9 cellular contexts compared by ENCODE assay signal in the genomic region with DNA sequence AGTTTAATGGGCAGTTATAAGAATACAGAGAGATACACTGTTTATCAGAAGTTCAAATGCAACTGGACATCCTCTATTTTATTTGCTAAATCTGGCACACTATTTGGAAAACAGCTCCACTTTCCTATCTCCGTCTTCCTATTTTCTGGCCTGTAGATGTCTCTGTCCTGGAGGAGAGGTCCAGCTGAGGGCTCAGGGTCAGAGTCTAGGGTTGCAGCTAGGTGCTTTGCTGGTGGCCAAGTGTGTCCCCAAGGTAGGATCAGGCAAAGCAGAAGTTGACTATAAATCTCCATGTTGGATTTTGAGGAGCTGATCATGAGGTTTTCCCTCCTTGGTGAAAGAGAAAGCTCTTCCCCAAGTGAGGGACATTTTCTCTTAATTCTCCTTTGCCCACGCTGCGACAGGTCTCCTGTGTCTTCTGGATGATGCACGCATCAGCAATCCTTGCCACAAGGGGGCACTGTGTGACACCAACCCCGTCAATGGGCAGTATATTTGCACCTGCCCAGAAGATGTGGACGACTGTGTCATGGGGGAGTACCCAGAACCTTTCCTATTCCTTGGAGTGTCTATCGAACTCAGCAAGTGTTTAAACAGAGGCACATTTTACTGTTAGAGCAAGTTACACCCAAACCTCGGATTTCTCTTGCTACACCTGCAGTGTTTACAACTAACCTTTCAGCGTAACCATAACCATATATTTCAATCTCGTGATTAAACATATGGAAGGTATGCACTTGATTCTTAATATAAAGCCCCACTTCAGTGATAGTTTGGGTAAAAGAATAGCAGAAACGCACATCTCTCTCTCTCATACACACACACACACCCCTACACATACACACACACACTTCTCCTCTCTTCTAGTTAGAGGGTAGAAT. TPM values are rescaled to one million over a fixed set of nuclear protein-coding genes. Genes with fewer than 3 reads are reported as not detected.
DNase-seq lines count a peak whose midpoint lies in the region; ATAC-seq, FAIRE-seq and TF ChIP-seq lines count a peak whose summit lies in the region.
"Had no signal": no experiment of that assay in that cellular context is flagged by ENCODE, and none has a peak within 500 bp of the region (broad histone marks: within the 10 kb centered on the region; RNA-seq: fewer than 3 reads in every experiment).

No MANE protein-coding gene starts in this region.

- H3K36me3 ChIP-seq in GM23248 (ENCODE audit: low read depth) (no peaks in the 10 kb centered on the region), sigmoid colon (no peaks in the 10 kb centered on the region)

- in situ Hi-C loops in GM23248 (cut with MboI): no loop called here

- WGBS in GM23248 (ENCODE audit: low coverage in 1 of 2, low lambda C conversion rate in 2 of 2, missing lambda C conversion rate in 2 of 2), 2 experiments: 49 to 52% methylated on average over 11 of the region's 11 CpGs
- WGBS in sigmoid colon, 2 donors: 56 to 71% methylated on average over 11 of the region's 11 CpGs

- no peaks in the 10 kb centered on the region for H3K9me2 ChIP-seq in GM23248 (ENCODE audit: insufficient read depth)

- intact Hi-C loops in activated T-helper 2 cell treated with anti-CD3 and anti-CD28 coated beads, Interferon-gamma antibody, Interleukin-2, Interleukin-4, amounts not matched to agents 10 μg/mL and 5 μg/mL and 100 μg/mL, durations not matched to agents 14 hours and 24 hours and 36 hours (cut with micrococcal nuclease): no loop called here
- intact Hi-C loops in sigmoid colon (cut with DNase I): no loop called here

- TF ChIP-seq CTCF in C4-2B (conservative IDR thresholded peaks at IDR 0.05) (peak; percentile 94), glutamatergic neuron (IDR thresholded peaks at IDR 0.05; ENCODE audit: partially characterized antibody, unreplicated experiment) (peak; percentile 80), sigmoid colon (IDR thresholded peaks at IDR 0.05) (peak in 3 of 4 experiments; percentile 30 to 66 (median 37))

- no peak overlapping the region for H3K27ac ChIP-seq in C4-2B
- H3K27ac ChIP-seq in GM23248: no peak overlapping the region
- no peak overlapping the region for H3K27ac ChIP-seq in sigmoid colon
- H3K27ac ChIP-seq: skin epidermis had no signal

- no peaks in the 10 kb centered on the region for H3K9me3 ChIP-seq in GM23248 (ENCODE audit: low read depth)
- peaks cover 0 to 2% (median 0%) of the 10 kb centered on the region in 4 donors for H3K9me3 ChIP-seq in sigmoid colon

- no peaks in the 10 kb centered on the region for H4K20me1 ChIP-seq in GM23248 (ENCODE audit: insufficient read depth)

- TF ChIP-seq POLR2A in sigmoid colon (IDR thresholded peaks at IDR 0.05): no peak

- H3K4me1 Mint-ChIP-seq in activated T-helper 2 cell treated with anti-CD3 and anti-CD28 coated beads, Interferon-gamma antibody, Interleukin-2, Interleukin-4, amounts not matched to agents 10 μg/mL and 5 μg/mL and 100 μg/mL, durations not matched to agents 14 hours and 24 hours and 36 hours (ENCODE audit: low read depth): no peaks in the 10 kb centered on the region
- no peaks in the 10 kb centered on the region for H3K4me1 Mint-ChIP-seq in glutamatergic neuron (ENCODE audit: low read depth, unreplicated experiment)

- H3K9me3 Mint-ChIP-seq in activated T-helper 2 cell treated with anti-CD3 and anti-CD28 coated beads, Interferon-gamma antibody, Interleukin-2, Interleukin-4, amounts not matched to agents 10 μg/mL and 5 μg/mL and 100 μg/mL, durations not matched to agents 14 hours and 24 hours and 36 hours: peaks cover 13% of the 10 kb centered on the region
- peaks cover 7% of the 10 kb centered on the region for H3K9me3 Mint-ChIP-seq in glutamatergic neuron (ENCODE audit: unreplicated experiment)

- H3K4me1 ChIP-seq in GM23248 (ENCODE audit: insufficient read depth) (peaks cover 8% of the 10 kb centered on the region), sigmoid colon (no peaks in the 10 kb centered on the region)

- peaks cover 17% of the 10 kb centered on the region for H3K27me3 Mint-ChIP-seq in activated T-helper 2 cell treated with anti-CD3 and anti-CD28 coated beads, Interferon-gamma antibody, Interleukin-2, Interleukin-4, amounts not matched to agents 10 μg/mL and 5 μg/mL and 100 μg/mL, durations not matched to agents 14 hours and 24 hours and 36 hours (ENCODE audit: low read depth)
- H3K27me3 Mint-ChIP-seq in glutamatergic neuron (ENCODE audit: unreplicated experiment): peaks cover 1% of the 10 kb centered on the region

- H3K4me3 ChIP-seq in GM23248 (no peak overlapping the region), sigmoid colon (no peak overlapping the region)
- H3K4me3 ChIP-seq: skin epidermis had no signal

- H3K27me3 ChIP-seq in GM23248 (replicated peaks; ENCODE audit: insufficient read depth) (no peaks in the 10 kb centered on the region), sigmoid colon (no peaks in the 10 kb centered on the region)

- no peak for FAIRE-seq in RCC 7860 (lab: Jason Lieb, UNC)

- no peaks in the 10 kb centered on the region for H3F3A ChIP-seq in GM23248 (ENCODE audit: insufficient read depth)

- H3K27ac Mint-ChIP-seq in activated T-helper 2 cell treated with anti-CD3 and anti-CD28 coated beads, Interferon-gamma antibody, Interleukin-2, Interleukin-4, amounts not matched to agents 10 μg/mL and 5 μg/mL and 100 μg/mL, durations not matched to agents 14 hours and 24 hours and 36 hours: no peak overlapping the region
- H3K27ac Mint-ChIP-seq in glutamatergic neuron (ENCODE audit: unreplicated experiment): no peak overlapping the region

- TF ChIP-seq EP300 in sigmoid colon (IDR thresholded peaks at IDR 0.05): no peak

- no peak overlapping the region for H3K9ac ChIP-seq in GM23248

- H2AFZ ChIP-seq in GM23248: no peak overlapping the region

- H3K79me2 ChIP-seq in GM23248 (ENCODE audit: insufficient read depth): no peaks in the 10 kb centered on the region

- no peak overlapping the region for H3K4me2 ChIP-seq in GM23248 (ENCODE audit: unreplicated experiment)

- peak; percentile 54 for DNase-seq in GM23248
- peak; percentile 35 for DNase-seq in RCC 7860 (ENCODE audit: low spot score)
- peak; percentile 51 for DNase-seq in activated T-helper 2 cell treated with anti-CD3 and anti-CD28 coated beads, Interferon-gamma antibody, Interleukin-2, Interleukin-4, amounts not matched to agents 10 μg/mL and 5 μg/mL and 100 μg/mL, durations not matched to agents 14 hours and 24 hours and 36 hours (ENCODE audit: low spot score)
- DNase-seq in glutamatergic neuron: peak; percentile 69
- no peak for DNase-seq in sigmoid colon
- no peak for DNase-seq in KG1 (lab: John Stamatoyannopoulos, UW)

- H3K4me3 Mint-ChIP-seq in activated T-helper 2 cell treated with anti-CD3 and anti-CD28 coated beads, Interferon-gamma antibody, Interleukin-2, Interleukin-4, amounts not matched to agents 10 μg/mL and 5 μg/mL and 100 μg/mL, durations not matched to agents 14 hours and 24 hours and 36 hours (ENCODE audit: low read depth): no peak overlapping the region
- no peak overlapping the region for H3K4me3 Mint-ChIP-seq in glutamatergic neuron (ENCODE audit: unreplicated experiment)

- peaks cover 3% of the 10 kb centered on the region for H3K36me3 Mint-ChIP-seq in activated T-helper 2 cell treated with anti-CD3 and anti-CD28 coated beads, Interferon-gamma antibody, Interleukin-2, Interleukin-4, amounts not matched to agents 10 μg/mL and 5 μg/mL and 100 μg/mL, durations not matched to agents 14 hours and 24 hours and 36 hours (ENCODE audit: low read depth)
- peaks cover 17% of the 10 kb centered on the region for H3K36me3 Mint-ChIP-seq in glutamatergic neuron (ENCODE audit: unreplicated experiment)

- no peak for ATAC-seq in GM19324 (IDR thresholded peaks at IDR 0.05; ENCODE audit: low FRiP score, unreplicated experiment)

RNA-seq across cellular contexts. Expression of a gene that starts 10.2 kb away (rescaled TPM):
- total RNA-seq in GM23248 (2014; rRNA removed; shearing (Covaris generic)): not detected in 2 replicates
- not detected in 2 replicates for polyA plus RNA-seq in GM23248 (2016; fragmentation: Nextera tagmentation; extraction: Ambion mirVana)
- not detected in 2 replicates for total RNA-seq in activated T-helper 2 cell treated with anti-CD3 and anti-CD28 coated beads, Interferon-gamma antibody, Interleukin-2, Interleukin-4, amounts not matched to agents 10 μg/mL and 5 μg/mL and 100 μg/mL, durations not matched to agents 14 hours and 24 hours and 36 hours
- total RNA-seq in glutamatergic neuron (ENCODE audit: unreplicated experiment): not detected
- total RNA-seq in sigmoid colon: not detected
- not detected for polyA plus RNA-seq in sigmoid colon

Comparison
In these comparisons a context has a peak if more than half of its experiments do, and no peak if none do; other contexts are left out.
1. CTCF ChIP-seq: peak in every context shown above with its lines; median percentile 94 in C4-2B; 80 in glutamatergic neuron; 37 in sigmoid colon.
2. DNase-seq: peak in GM23248 (single experiment), RCC 7860 (single experiment), activated T-helper 2 cell treated with anti-CD3 and anti-CD28 coated beads, Interferon-gamma antibody, Interleukin-2, Interleukin-4, amounts not matched to agents 10 μg/mL and 5 μg/mL and 100 μg/mL, durations not matched to agents 14 hours and 24 hours and 36 hours (single experiment) and glutamatergic neuron (single experiment); none in sigmoid colon (single experiment) and KG1 (single experiment).